1 cellular context compared by ENCODE assay signal in the genomic region with DNA sequence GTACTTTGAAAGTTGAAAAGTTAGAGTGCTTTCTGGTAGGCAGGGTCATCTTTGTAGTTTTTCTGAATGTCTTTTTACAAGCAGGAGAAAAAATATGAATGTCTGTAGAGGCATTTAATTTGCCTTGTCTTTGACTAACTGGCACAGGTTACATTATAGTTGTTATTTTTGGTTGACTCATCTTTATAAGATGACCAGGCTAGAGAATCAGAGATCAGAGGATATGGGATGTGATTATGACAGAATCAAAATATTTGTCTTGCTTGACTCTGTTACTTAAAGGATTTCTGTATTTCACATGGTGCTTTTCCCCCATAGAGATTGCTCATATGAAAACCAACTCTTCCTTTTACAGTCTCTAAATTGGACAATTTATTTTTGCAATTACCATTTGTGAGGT.
A peak's percentile ranks its signal among the peaks of the same experiment; 100 is the strongest.
TF ChIP-seq lines count a peak whose summit lies in the region.

No MANE protein-coding gene starts in this region.

TF ChIP-seq in SK-N-SH, 30 proteins besides CTCF, POLR2A, EP300 and RAD21 (continued from another document):
- TF ChIP-seq, protein P1, sequence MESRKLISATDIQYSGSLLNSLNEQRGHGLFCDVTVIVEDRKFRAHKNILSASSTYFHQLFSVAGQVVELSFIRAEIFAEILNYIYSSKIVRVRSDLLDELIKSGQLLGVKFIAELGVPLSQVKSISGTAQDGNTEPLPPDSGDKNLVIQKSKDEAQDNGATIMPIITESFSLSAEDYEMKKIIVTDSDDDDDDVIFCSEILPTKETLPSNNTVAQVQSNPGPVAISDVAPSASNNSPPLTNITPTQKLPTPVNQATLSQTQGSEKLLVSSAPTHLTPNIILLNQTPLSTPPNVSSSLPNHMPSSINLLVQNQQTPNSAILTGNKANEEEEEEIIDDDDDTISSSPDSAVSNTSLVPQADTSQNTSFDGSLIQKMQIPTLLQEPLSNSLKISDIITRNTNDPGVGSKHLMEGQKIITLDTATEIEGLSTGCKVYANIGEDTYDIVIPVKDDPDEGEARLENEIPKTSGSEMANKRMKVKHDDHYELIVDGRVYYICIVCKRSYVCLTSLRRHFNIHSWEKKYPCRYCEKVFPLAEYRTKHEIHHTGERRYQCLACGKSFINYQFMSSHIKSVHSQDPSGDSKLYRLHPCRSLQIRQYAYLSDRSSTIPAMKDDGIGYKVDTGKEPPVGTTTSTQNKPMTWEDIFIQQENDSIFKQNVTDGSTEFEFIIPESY (IDR thresholded peaks at IDR 0.05; ENCODE audit: borderline replicate concordance, low read depth) = no peak
- TF ChIP-seq CHD2 (IDR thresholded peaks at IDR 0.05; ENCODE audit: low read length, partially characterized antibody) (no peak), MEF2A (IDR thresholded peaks at IDR 0.05; ENCODE audit: borderline replicate concordance, low read depth) (no peak), RFX5 (IDR thresholded peaks at IDR 0.05; ENCODE audit: low read length) (no peak), SMC3 (IDR thresholded peaks at IDR 0.05; ENCODE audit: low read depth, low read length) (no peak), TEAD4 (IDR thresholded peaks at IDR 0.05; ENCODE audit: borderline replicate concordance, insufficient read depth) (no peak), NFIC (IDR thresholded peaks at IDR 0.05; ENCODE audit: borderline replicate concordance) (peak; percentile 17; the same call in 1 of the 2 replicates), TAF1 (IDR thresholded peaks at IDR 0.05; ENCODE audit: borderline replicate concordance, low read depth, low read length) (no peak), RXRA (IDR thresholded peaks at IDR 0.05; ENCODE audit: borderline replicate concordance, low read depth) (no peak), SIN3A (IDR thresholded peaks at IDR 0.05; ENCODE audit: borderline replicate concordance, low read depth, low read length) (no peak), FOXJ3 (CRISPR knock-in tag; IDR thresholded peaks at IDR 0.05) (no peak), MXI1 (IDR thresholded peaks at IDR 0.05; ENCODE audit: low read depth, low read length) (no peak), YY1 (IDR thresholded peaks at IDR 0.05; ENCODE audit: low read depth) (no peak), NRF1 (IDR thresholded peaks at IDR 0.05; ENCODE audit: low read depth, low read length) (no peak), GABPA (IDR thresholded peaks at IDR 0.05; ENCODE audit: low read depth) (no peak), EZH2phosphoT487 (IDR thresholded peaks at IDR 0.05; ENCODE audit: borderline replicate concordance, low read depth) (no peak), GATA2 (CRISPR knock-in tag; IDR thresholded peaks at IDR 0.05) (no peak)
- TF ChIP-seq, protein P2, sequence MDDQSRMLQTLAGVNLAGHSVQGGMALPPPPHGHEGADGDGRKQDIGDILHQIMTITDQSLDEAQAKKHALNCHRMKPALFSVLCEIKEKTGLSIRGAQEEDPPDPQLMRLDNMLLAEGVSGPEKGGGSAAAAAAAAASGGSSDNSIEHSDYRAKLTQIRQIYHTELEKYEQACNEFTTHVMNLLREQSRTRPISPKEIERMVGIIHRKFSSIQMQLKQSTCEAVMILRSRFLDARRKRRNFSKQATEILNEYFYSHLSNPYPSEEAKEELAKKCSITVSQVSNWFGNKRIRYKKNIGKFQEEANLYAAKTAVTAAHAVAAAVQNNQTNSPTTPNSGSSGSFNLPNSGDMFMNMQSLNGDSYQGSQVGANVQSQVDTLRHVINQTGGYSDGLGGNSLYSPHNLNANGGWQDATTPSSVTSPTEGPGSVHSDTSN (IDR thresholded peaks at IDR 0.05) = peak; percentile 51; the same call in 1 of the 2 replicates
- TF ChIP-seq, protein P3, sequence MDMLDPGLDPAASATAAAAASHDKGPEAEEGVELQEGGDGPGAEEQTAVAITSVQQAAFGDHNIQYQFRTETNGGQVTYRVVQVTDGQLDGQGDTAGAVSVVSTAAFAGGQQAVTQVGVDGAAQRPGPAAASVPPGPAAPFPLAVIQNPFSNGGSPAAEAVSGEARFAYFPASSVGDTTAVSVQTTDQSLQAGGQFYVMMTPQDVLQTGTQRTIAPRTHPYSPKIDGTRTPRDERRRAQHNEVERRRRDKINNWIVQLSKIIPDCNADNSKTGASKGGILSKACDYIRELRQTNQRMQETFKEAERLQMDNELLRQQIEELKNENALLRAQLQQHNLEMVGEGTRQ (IDR thresholded peaks at IDR 0.05; ENCODE audit: borderline replicate concordance, low read depth, low read length) = no peak
- TF ChIP-seq, protein P4, sequence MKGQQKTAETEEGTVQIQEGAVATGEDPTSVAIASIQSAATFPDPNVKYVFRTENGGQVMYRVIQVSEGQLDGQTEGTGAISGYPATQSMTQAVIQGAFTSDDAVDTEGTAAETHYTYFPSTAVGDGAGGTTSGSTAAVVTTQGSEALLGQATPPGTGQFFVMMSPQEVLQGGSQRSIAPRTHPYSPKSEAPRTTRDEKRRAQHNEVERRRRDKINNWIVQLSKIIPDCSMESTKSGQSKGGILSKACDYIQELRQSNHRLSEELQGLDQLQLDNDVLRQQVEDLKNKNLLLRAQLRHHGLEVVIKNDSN (IDR thresholded peaks at IDR 0.05; ENCODE audit: borderline replicate concordance, low read depth) = no peak
- TF ChIP-seq, protein P5, sequence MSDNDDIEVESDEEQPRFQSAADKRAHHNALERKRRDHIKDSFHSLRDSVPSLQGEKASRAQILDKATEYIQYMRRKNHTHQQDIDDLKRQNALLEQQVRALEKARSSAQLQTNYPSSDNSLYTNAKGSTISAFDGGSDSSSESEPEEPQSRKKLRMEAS (IDR thresholded peaks at IDR 0.05; ENCODE audit: low read depth) = no peak
- TF ChIP-seq, protein P6, sequence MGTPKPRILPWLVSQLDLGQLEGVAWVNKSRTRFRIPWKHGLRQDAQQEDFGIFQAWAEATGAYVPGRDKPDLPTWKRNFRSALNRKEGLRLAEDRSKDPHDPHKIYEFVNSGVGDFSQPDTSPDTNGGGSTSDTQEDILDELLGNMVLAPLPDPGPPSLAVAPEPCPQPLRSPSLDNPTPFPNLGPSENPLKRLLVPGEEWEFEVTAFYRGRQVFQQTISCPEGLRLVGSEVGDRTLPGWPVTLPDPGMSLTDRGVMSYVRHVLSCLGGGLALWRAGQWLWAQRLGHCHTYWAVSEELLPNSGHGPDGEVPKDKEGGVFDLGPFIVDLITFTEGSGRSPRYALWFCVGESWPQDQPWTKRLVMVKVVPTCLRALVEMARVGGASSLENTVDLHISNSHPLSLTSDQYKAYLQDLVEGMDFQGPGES (IDR thresholded peaks at IDR 0.05; ENCODE audit: low read depth, low read length) = no peak
TF ChIP-seq in SK-N-SH: peak in this region for 5.
